13 cellular contexts compared by ENCODE assay signal in the genomic region with DNA sequence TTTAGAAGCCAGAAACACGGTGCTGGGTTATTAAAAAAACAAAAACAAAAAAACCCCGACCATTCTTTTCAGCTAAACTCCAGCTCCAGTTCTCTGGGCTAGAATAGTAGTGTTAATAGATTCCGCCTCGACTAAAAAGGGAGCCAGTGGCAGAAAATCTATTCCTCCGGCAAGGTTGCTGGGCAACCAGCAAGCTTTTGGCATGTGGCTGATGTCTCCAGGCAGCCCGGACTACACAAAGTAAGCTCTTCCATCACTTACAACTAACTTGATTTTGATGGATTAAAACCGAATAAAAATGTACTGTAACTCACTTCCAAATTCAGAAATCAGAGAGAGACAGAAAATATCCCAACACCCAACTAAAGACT.
DNase-seq lines count a peak whose midpoint lies in the region; ATAC-seq and TF ChIP-seq lines count a peak whose summit lies in the region.
"Had no signal": no experiment of that assay in that cellular context is flagged by ENCODE, and none has a peak within 500 bp of the region (broad histone marks: within the 10 kb centered on the region; RNA-seq: fewer than 3 reads in every experiment).

No MANE protein-coding gene starts in this region.

- H3K27me3 Mint-ChIP-seq in CD4-positive, CD25-positive, alpha-beta regulatory T cell, result no peaks in the 10 kb centered on the region

- peak overlapping the region in 1 of 4 donors; percentile 4 for H3K4me3 Mint-ChIP-seq in CD4-positive, CD25-positive, alpha-beta regulatory T cell

- H4K20me1 ChIP-seq in osteoblast (ENCODE audit: insufficient read depth, low read length), result no peaks in the 10 kb centered on the region

- ATAC-seq in CD4-positive, CD25-positive, alpha-beta regulatory T cell (ENCODE audit: low read depth in 2 of 2), result no peak
- no peak for ATAC-seq in HG03342 (IDR thresholded peaks at IDR 0.05; ENCODE audit: unreplicated experiment)
- ATAC-seq: left colon had no signal

- peaks cover 12% of the 10 kb centered on the region for H3K36me3 Mint-ChIP-seq in CD4-positive, CD25-positive, alpha-beta regulatory T cell

- no peaks in the 10 kb centered on the region for H3K9me3 Mint-ChIP-seq in CD4-positive, CD25-positive, alpha-beta regulatory T cell

- peaks cover 12% of the 10 kb centered on the region for H3K36me3 ChIP-seq in CD4-positive, CD25-positive, alpha-beta regulatory T cell (ENCODE audit: control insufficient read depth, insufficient read depth, low read length)
- H3K36me3 ChIP-seq in neuron (ENCODE audit: insufficient read depth, low read length) (no peaks in the 10 kb centered on the region), osteoblast (ENCODE audit: insufficient read depth, low read length) (no peaks in the 10 kb centered on the region), H7 (replicated peaks; ENCODE audit: control insufficient read depth, insufficient read depth, low read length) (no peaks in the 10 kb centered on the region)

- H3K79me2 ChIP-seq in osteoblast (ENCODE audit: insufficient read depth, low read length), result no peaks in the 10 kb centered on the region

- H2AFZ ChIP-seq in neuron (ENCODE audit: low read depth, low read length) (peak overlapping the region; percentile 58), osteoblast (ENCODE audit: low read length) (no peak overlapping the region)

- no peaks in the 10 kb centered on the region for H3K9me3 ChIP-seq in CD4-positive, CD25-positive, alpha-beta regulatory T cell (ENCODE audit: control insufficient read depth in 2 of 2, low read length in 2 of 2)
- no peaks in the 10 kb centered on the region for H3K9me3 ChIP-seq in neuron (ENCODE audit: low read length)
- no peaks in the 10 kb centered on the region for H3K9me3 ChIP-seq in osteoblast (ENCODE audit: low read depth, low read length)

- no peak overlapping the region for H3K27ac ChIP-seq in CD4-positive, CD25-positive, alpha-beta regulatory T cell (ENCODE audit: insufficient read depth, low read length, poor library complexity, severe bottlenecking)
- no peak overlapping the region for H3K27ac ChIP-seq in osteoblast (ENCODE audit: low read depth, low read length)
- H3K27ac ChIP-seq: C4-2B had no signal

- no peak overlapping the region for H3K4me3 ChIP-seq in CD4-positive, CD25-positive, alpha-beta regulatory T cell (ENCODE audit: low read depth, low read length)
- H3K4me3 ChIP-seq in neuron (ENCODE audit: low read length) (peak overlapping the region; percentile 33), osteoblast (ENCODE audit: insufficient read depth, low read length) (no peak overlapping the region), H7 (ENCODE audit: insufficient read depth, low read depth, low read length) (no peak overlapping the region)

- no peak for DNase-seq in CD4-positive, CD25-positive, alpha-beta regulatory T cell
- DNase-seq in NCI-H69 (lab: John Stamatoyannopoulos, UW) (peak; percentile 22), globus pallidus (ENCODE audit: low spot score) (peak; percentile 60), osteoblast (ENCODE audit: insufficient read length, low spot score, missing footprints) (no peak), H7 (no peak), NCI-H2029 treated with DMSO at 0.1 percent for 48 hours (lab: John Stamatoyannopoulos, UW) (no peak)
- DNase-seq: activated CD4-positive, alpha-beta T cell treated with anti-CD3 and anti-CD28 coated beads, Interleukin-2, amount 50 U/mL, for 4 hours; activated gamma-delta T cell; left colon; NCI-H2171 treated with DMSO at 0.1 percent for 48 hours had no signal

- peaks cover 20 to 66% (median 46%) of the 10 kb centered on the region in 4 donors for H3K4me1 Mint-ChIP-seq in CD4-positive, CD25-positive, alpha-beta regulatory T cell

- H3K4me2 ChIP-seq in osteoblast (ENCODE audit: insufficient read depth, low read length), result no peak overlapping the region

- peaks cover 11% of the 10 kb centered on the region for H3K4me1 ChIP-seq in CD4-positive, CD25-positive, alpha-beta regulatory T cell (ENCODE audit: control insufficient read depth, insufficient read depth, low read length, poor library complexity, severe bottlenecking)
- H3K4me1 ChIP-seq in neuron (ENCODE audit: insufficient read depth, low read length), result peaks cover 16% of the 10 kb centered on the region
- H3K4me1 ChIP-seq in osteoblast (ENCODE audit: insufficient read depth, low read length), result peaks cover 24% of the 10 kb centered on the region

- TF ChIP-seq CTCF in osteoblast (IDR thresholded peaks at IDR 0.05; ENCODE audit: extremely low read depth, low read depth, low read length), result no peak

- H3K27ac Mint-ChIP-seq in CD4-positive, CD25-positive, alpha-beta regulatory T cell, result peak overlapping the region; percentile 23 to 58 (median 53)

- no peaks in the 10 kb centered on the region for H3K27me3 ChIP-seq in CD4-positive, CD25-positive, alpha-beta regulatory T cell (ENCODE audit: control insufficient read depth, insufficient read depth, low read length)
- H3K27me3 ChIP-seq in neuron (ENCODE audit: insufficient read depth, low read length), result no peaks in the 10 kb centered on the region
- H3K27me3 ChIP-seq in osteoblast (ENCODE audit: insufficient read depth, low read length), result no peaks in the 10 kb centered on the region
- no peaks in the 10 kb centered on the region for H3K27me3 ChIP-seq in H7 (ENCODE audit: control insufficient read depth, insufficient read depth, low read length)

Comparison
In these comparisons a context has a peak if more than half of its experiments do, and no peak if none do; other contexts are left out.
1. DNase-seq: peak in NCI-H69 (single experiment) and globus pallidus (single experiment); none in CD4-positive, CD25-positive, alpha-beta regulatory T cell (0 of 3), osteoblast (single experiment), H7 (single experiment) and NCI-H2029 treated with DMSO at 0.1 percent for 48 hours (single experiment).